Comparison of ENCODE assay signal across 21 cellular contexts in genomic region chr13:60754691-60755090, GRCh38.
"Had no signal": no experiment of that assay in that cellular context is flagged by ENCODE, and none has a peak within 500 bp of the region (broad histone marks: within the 10 kb centered on the region; RNA-seq: fewer than 3 reads in every experiment).

No MANE protein-coding gene starts in this region.

- H3K27me3 Mint-ChIP-seq: activated B cell treated with CpG ODN at 0.5 μM for 24 hours; activated CD4-positive, alpha-beta memory T cell treated with anti-CD3 and anti-CD28 coated beads for 36 hours; activated naive CD8-positive, alpha-beta T cell treated with anti-CD3 and anti-CD28 coated beads for 36 hours; activated T-helper 17 cell treated with anti-CD3 and anti-CD28 coated beads, Interleukin-2, amount 50 U/mL, for 72 hours; naive thymus-derived CD4-positive, alpha-beta T cell; stimulated activated naive B cell treated with anti-CD40 and anti-IgM and Interleukin-4, amounts not matched to agents 10 μg/mL and 1 μg/mL and 100 μg/mL, for 72 hours had no signal

- H3K9me3 ChIP-seq: body of pancreas, gastrocnemius medialis, heart left ventricle, ovary had no signal

- H3K36me3 ChIP-seq: gastrocnemius medialis, heart left ventricle, ovary had no signal

- H3K4me2 ChIP-seq: smooth muscle cell had no signal

- H3K27ac ChIP-seq: body of pancreas, dorsolateral prefrontal cortex, gastrocnemius medialis, heart left ventricle, ovary had no signal

- H3K4me3 ChIP-seq: body of pancreas, dorsolateral prefrontal cortex, gastrocnemius medialis, heart left ventricle, ovary, smooth muscle cell had no signal

- H3K4me3 Mint-ChIP-seq: activated B cell treated with CpG ODN at 0.5 μM for 24 hours; activated CD4-positive, alpha-beta memory T cell treated with anti-CD3 and anti-CD28 coated beads for 36 hours; activated naive CD8-positive, alpha-beta T cell treated with anti-CD3 and anti-CD28 coated beads for 36 hours; activated T-helper 17 cell treated with anti-CD3 and anti-CD28 coated beads, Interleukin-2, amount 50 U/mL, for 72 hours; immature natural killer cell; naive thymus-derived CD4-positive, alpha-beta T cell; stimulated activated naive B cell treated with anti-CD40 and anti-IgM and Interleukin-4, amounts not matched to agents 10 μg/mL and 1 μg/mL and 100 μg/mL, for 72 hours; T-helper 2 cell treated with Interferon-gamma antibody and Interleukin-4, amounts not matched to agents 5 μg/mL and 100 μg/mL, for 36 hours had no signal

- DNase-seq: activated B cell treated with CpG ODN at 0.5 μM for 24 hours; activated CD4-positive, alpha-beta memory T cell treated with anti-CD3 and anti-CD28 coated beads for 36 hours; activated CD4-positive, alpha-beta T cell treated with anti-CD3 and anti-CD28 coated beads for 4 hours; activated naive CD4-positive, alpha-beta T cell; activated naive CD8-positive, alpha-beta T cell treated with anti-CD3 and anti-CD28 coated beads for 36 hours; activated T-cell treated with anti-CD3 and anti-CD28 coated beads for 4 hours; amygdala; body of pancreas; dorsolateral prefrontal cortex; gastrocnemius medialis; heart left ventricle; immature natural killer cell; left ventricle myocardium superior; naive thymus-derived CD4-positive, alpha-beta T cell; ovary; stimulated activated CD4-positive, alpha-beta T cell treated with anti-CD3 and anti-CD28 coated beads, Interleukin-4, amount 100 ng/mL, for 4 hours; stimulated activated naive B cell treated with anti-CD40 and anti-IgM and Interleukin-4, amounts not matched to agents 10 μg/mL and 1 μg/mL and 100 μg/mL, for 72 hours had no signal

- H3K4me1 ChIP-seq: gastrocnemius medialis had no signal

- H3K36me3 Mint-ChIP-seq: activated CD4-positive, alpha-beta memory T cell treated with anti-CD3 and anti-CD28 coated beads for 36 hours; activated naive CD8-positive, alpha-beta T cell treated with anti-CD3 and anti-CD28 coated beads for 36 hours; immature natural killer cell; naive thymus-derived CD4-positive, alpha-beta T cell had no signal

- H3K27me3 ChIP-seq: body of pancreas, dorsolateral prefrontal cortex, gastrocnemius medialis, heart left ventricle, ovary had no signal

- H3K4me1 Mint-ChIP-seq: activated B cell treated with CpG ODN at 0.5 μM for 24 hours; activated naive CD8-positive, alpha-beta T cell treated with anti-CD3 and anti-CD28 coated beads for 36 hours; activated T-helper 17 cell treated with anti-CD3 and anti-CD28 coated beads, Interleukin-2, amount 50 U/mL, for 72 hours; immature natural killer cell; naive thymus-derived CD4-positive, alpha-beta T cell; stimulated activated naive B cell treated with anti-CD40 and anti-IgM and Interleukin-4, amounts not matched to agents 10 μg/mL and 1 μg/mL and 100 μg/mL, for 72 hours had no signal

- ATAC-seq: activated T-helper 17 cell treated with anti-CD3 and anti-CD28 coated beads, Interleukin-2, amount 50 U/mL, for 72 hours; body of pancreas; gastrocnemius medialis; heart left ventricle; left ventricle myocardium superior; naive thymus-derived CD4-positive, alpha-beta T cell; sciatic nerve; stimulated activated naive B cell treated with anti-CD40 and anti-IgM and Interleukin-4, amounts not matched to agents 10 μg/mL and 1 μg/mL and 100 μg/mL, for 72 hours had no signal

- H3K27ac Mint-ChIP-seq: activated B cell treated with CpG ODN at 0.5 μM for 24 hours; activated CD4-positive, alpha-beta memory T cell treated with anti-CD3 and anti-CD28 coated beads for 36 hours; activated naive CD8-positive, alpha-beta T cell treated with anti-CD3 and anti-CD28 coated beads for 36 hours; activated T-helper 17 cell treated with anti-CD3 and anti-CD28 coated beads, Interleukin-2, amount 50 U/mL, for 72 hours; immature natural killer cell; naive thymus-derived CD4-positive, alpha-beta T cell; stimulated activated naive B cell treated with anti-CD40 and anti-IgM and Interleukin-4, amounts not matched to agents 10 μg/mL and 1 μg/mL and 100 μg/mL, for 72 hours; T-helper 2 cell treated with Interferon-gamma antibody and Interleukin-4, amounts not matched to agents 5 μg/mL and 100 μg/mL, for 36 hours had no signal

- H3K9me3 Mint-ChIP-seq: activated naive CD8-positive, alpha-beta T cell treated with anti-CD3 and anti-CD28 coated beads for 36 hours had no signal
